Comparison of ENCODE assay signal across 14 cellular contexts in genomic region chr1:91015358-91015780, GRCh38. TPM values are rescaled to one million over a fixed set of nuclear protein-coding genes. Genes with fewer than 3 reads are reported as not detected.
DNase-seq lines count a peak whose midpoint lies in the region; ATAC-seq and TF ChIP-seq lines count a peak whose summit lies in the region.
"Had no signal": no experiment of that assay in that cellular context is flagged by ENCODE, and none has a peak within 500 bp of the region (broad histone marks: within the 10 kb centered on the region; RNA-seq: fewer than 3 reads in every experiment).

No MANE protein-coding gene starts in this region.

- H3K27me3 ChIP-seq in HUES48 (ENCODE audit: control insufficient read depth, insufficient read depth, low read length) (no peaks in the 10 kb centered on the region), breast epithelium (no peaks in the 10 kb centered on the region)
- H3K27me3 ChIP-seq: upper lobe of left lung had no signal

- H3K4me1 ChIP-seq in HUES48 (ENCODE audit: control insufficient read depth, insufficient read depth, low read length) (peaks cover 67% of the 10 kb centered on the region), breast epithelium (peaks cover 0 to 18% of the 10 kb centered on the region in 2 donors)

- TF ChIP-seq POLR2A in breast epithelium (IDR thresholded peaks at IDR 0.05): no peak

- ATAC-seq in HG02938 (IDR thresholded peaks at IDR 0.05; ENCODE audit: unreplicated experiment): no peak

- H3K36me3 ChIP-seq in HUES48 (ENCODE audit: control insufficient read depth, insufficient read depth, low read length) (peaks cover 42% of the 10 kb centered on the region), breast epithelium (no peaks in the 10 kb centered on the region)
- H3K36me3 ChIP-seq: upper lobe of left lung had no signal

- DNase-seq in ACHN (peak; percentile 11), breast epithelium (ENCODE audit: low spot score in 2 of 2) (no peak), medulla oblongata (ENCODE audit: extremely low spot score) (peak; percentile 15), T1000 (lab: John Stamatoyannopoulos, UW) (no peak), GDM1 (lab: John Stamatoyannopoulos, UW) (no peak)
- no peak for DNase-seq in activated CD4-positive, alpha-beta T cell treated with anti-CD3 and anti-CD28 coated beads for 1 hour
- DNase-seq: AML-193; SHP77 treated with DMSO at 0.1 percent for 48 hours; stimulated activated CD4-positive, alpha-beta T cell treated with anti-CD3 and anti-CD28 coated beads, Interleukin-1b, Interleukin-23, amount 100 ng/mL, for 48 hours; stimulated activated CD8-positive, alpha-beta memory T cell treated with anti-CD3 and anti-CD28 coated beads, Interleukin-4, amount 100 ng/mL, for 48 hours; upper lobe of left lung had no signal

- no peaks in the 10 kb centered on the region; the same call in 1 of the 2 replicates for H3K9me3 ChIP-seq in HUES48 (ENCODE audit: control insufficient read depth, insufficient read depth, low read length)
- H3K9me3 ChIP-seq in breast epithelium: no peaks in the 10 kb centered on the region
- H3K9me3 ChIP-seq: upper lobe of left lung had no signal

- no peak overlapping the region for H3K9ac ChIP-seq in HUES48 (ENCODE audit: low read depth, low read length)

- intact Hi-C loops in breast epithelium (cut with DNase I; ENCODE audit: low total_unique reads): no loop called here

- TF ChIP-seq CTCF in breast epithelium (IDR thresholded peaks at IDR 0.05): no peak

- in situ Hi-C loops in ACHN (cut with HindIII; ENCODE audit: low pct_ligation_motif_present, low pct_unique_long_range_greater_than_20kb, low sequenced_read_pairs): no loop called here

- H3K4me3 ChIP-seq in HUES48 (ENCODE audit: low read depth, low read length) (no peak overlapping the region), breast epithelium (no peak overlapping the region)
- H3K4me3 ChIP-seq: coronary artery, upper lobe of left lung had no signal

- H3K27ac ChIP-seq in HUES48 (ENCODE audit: low read depth, low read length) (peak overlapping the region; percentile 19), breast epithelium (peak overlapping the region; percentile 62 to 77)
- H3K27ac ChIP-seq: coronary artery had no signal

RNA-seq across cellular contexts. Expression of gene ZNF644, which starts 6.5 kb away (rescaled TPM):
- 100 to 1,000 TPM in 2 of 3 donors, 10 to 100 TPM in 1; 58.7 to 161 (median 104) TPM for total RNA-seq in breast epithelium

Comparison
In these comparisons a context has a peak if more than half of its experiments do, and no peak if none do; other contexts are left out.
1. DNase-seq: peak in ACHN (single experiment) and medulla oblongata (single experiment); none in breast epithelium (0 of 2), T1000 (single experiment), GDM1 (single experiment) and activated CD4-positive, alpha-beta T cell treated with anti-CD3 and anti-CD28 coated beads for 1 hour (single experiment).